Comparison of ENCODE assay signal across 12 cellular contexts in genomic region chr1:40267767-40268187, GRCh38. TPM values are rescaled to one million over a fixed set of nuclear protein-coding genes. Genes with fewer than 3 reads are reported as not detected.
DNase-seq lines count a peak whose midpoint lies in the region; ATAC-seq and TF ChIP-seq lines count a peak whose summit lies in the region.
"Had no signal": no experiment of that assay in that cellular context is flagged by ENCODE, and none has a peak within 500 bp of the region (broad histone marks: within the 10 kb centered on the region; RNA-seq: fewer than 3 reads in every experiment).

No MANE protein-coding gene starts in this region.

- H3K4me1 Mint-ChIP-seq in stimulated activated naive B cell treated with anti-CD40 and anti-IgM and Interleukin-4, amounts not matched to agents 10 μg/mL and 1 μg/mL and 100 μg/mL, for 72 hours: peaks cover 11 to 13% of the 10 kb centered on the region in 2 donors
- peaks cover 7 to 11% of the 10 kb centered on the region in 2 donors for H3K4me1 Mint-ChIP-seq in natural killer cell

- no peaks in the 10 kb centered on the region for H3K9me3 Mint-ChIP-seq in stimulated activated naive B cell treated with anti-CD40 and anti-IgM and Interleukin-4, amounts not matched to agents 10 μg/mL and 1 μg/mL and 100 μg/mL, for 72 hours
- no peaks in the 10 kb centered on the region for H3K9me3 Mint-ChIP-seq in natural killer cell

- no peaks in the 10 kb centered on the region for H3K9me3 ChIP-seq in adrenal gland (replicated peaks in 1 of 3)

- intact Hi-C loops in adrenal gland (cut with DNase I) (no loop called here), natural killer cell (cut with micrococcal nuclease) (no loop called here)

- H3K36me3 ChIP-seq in adrenal gland (replicated peaks in 1 of 2): peaks cover 0 to 48% of the 10 kb centered on the region in 2 donors

- peak overlapping the region in 4 of 5 donors; percentile 42 to 86 (median 52) for H3K27ac ChIP-seq in adrenal gland
- no peak overlapping the region for H3K27ac ChIP-seq in foreskin keratinocyte

- TF ChIP-seq CTCF in adrenal gland (IDR thresholded peaks at IDR 0.05) (no peak), foreskin keratinocyte (conservative IDR thresholded peaks at IDR 0.05) (no peak), retinal pigment epithelial cell (conservative IDR thresholded peaks at IDR 0.05; ENCODE audit: low read depth, low read length) (no peak), natural killer cell (IDR thresholded peaks at IDR 0.05) (no peak)

- no peak overlapping the region for H3K4me3 ChIP-seq in adrenal gland
- H3K4me3 ChIP-seq in retinal pigment epithelial cell (ENCODE audit: low read length): no peak overlapping the region

- 23 to 48% (median 33%) methylated on average over 2 of the region's 2 CpGs for WGBS in adrenal gland, 4 donors

- peaks cover 29 to 38% of the 10 kb centered on the region in 2 donors for H3K36me3 Mint-ChIP-seq in stimulated activated naive B cell treated with anti-CD40 and anti-IgM and Interleukin-4, amounts not matched to agents 10 μg/mL and 1 μg/mL and 100 μg/mL, for 72 hours
- peaks cover 12% of the 10 kb centered on the region for H3K36me3 Mint-ChIP-seq in natural killer cell

- ATAC-seq in foreskin keratinocyte (peak; percentile 65), natural killer cell (no peak)
- no peak for ATAC-seq in stimulated activated naive B cell treated with anti-CD40 and anti-IgM and Interleukin-4, amounts not matched to agents 10 μg/mL and 1 μg/mL and 100 μg/mL, for 72 hours (replicated peaks)

- peak; percentile 75 for DNase-seq in GM03348 (ENCODE audit: low spot score)
- peak in 5 of 7 donors; percentile 28 to 57 (median 48) for DNase-seq in adrenal gland
- DNase-seq in foreskin keratinocyte: peak; percentile 75 to 77
- peak; percentile 91 for DNase-seq in retinal pigment epithelial cell (ENCODE audit: low read depth)
- no peak for DNase-seq in stimulated activated naive B cell treated with anti-CD40 and anti-IgM and Interleukin-4, amounts not matched to agents 10 μg/mL and 1 μg/mL and 100 μg/mL, for 72 hours
- no peak for DNase-seq in NCI-H1417 (lab: John Stamatoyannopoulos, UW)
- no peak for DNase-seq in natural killer cell
- DNase-seq in HPDE6-E6E7 (ENCODE audit: extremely low spot score): no peak
- DNase-seq: DND-41; effector memory CD4-positive, alpha-beta T cell had no signal

- H3K27me3 ChIP-seq in adrenal gland (no peaks in the 10 kb centered on the region), foreskin keratinocyte (no peaks in the 10 kb centered on the region)

- TF ChIP-seq POLR2A in adrenal gland (IDR thresholded peaks at IDR 0.05): no peak

- H3K4me3 Mint-ChIP-seq in stimulated activated naive B cell treated with anti-CD40 and anti-IgM and Interleukin-4, amounts not matched to agents 10 μg/mL and 1 μg/mL and 100 μg/mL, for 72 hours: no peak overlapping the region
- H3K4me3 Mint-ChIP-seq in natural killer cell: no peak overlapping the region

- H3K27me3 Mint-ChIP-seq in stimulated activated naive B cell treated with anti-CD40 and anti-IgM and Interleukin-4, amounts not matched to agents 10 μg/mL and 1 μg/mL and 100 μg/mL, for 72 hours: no peaks in the 10 kb centered on the region
- no peaks in the 10 kb centered on the region for H3K27me3 Mint-ChIP-seq in natural killer cell (ENCODE audit: low read depth in 2 of 2)

- H3K27ac Mint-ChIP-seq in stimulated activated naive B cell treated with anti-CD40 and anti-IgM and Interleukin-4, amounts not matched to agents 10 μg/mL and 1 μg/mL and 100 μg/mL, for 72 hours: no peak overlapping the region
- H3K27ac Mint-ChIP-seq in natural killer cell: no peak overlapping the region

- H3K4me1 ChIP-seq in adrenal gland (replicated peaks in 1 of 2) (peaks cover 17 to 31% of the 10 kb centered on the region in 2 donors), foreskin keratinocyte (peaks cover 27% of the 10 kb centered on the region)

RNA-seq across cellular contexts. Expression of gene ZMPSTE24, which starts 9.7 kb away (rescaled TPM):
- total RNA-seq in adrenal gland (10 to 100 TPM; 36.1 to 60.8 (median 42.2) TPM), foreskin keratinocyte (57.3 and 63.1 TPM in 2 replicates), natural killer cell (10 to 100 TPM; 15.3 to 19.5 (median 19.3) TPM)
- polyA plus RNA-seq in adrenal gland (100 to 1,000 TPM in 1 of 3 donors, 10 to 100 TPM in 2; 14.2 to 100 (median 21.5) TPM), foreskin keratinocyte (22.4 and 29.7 TPM in 2 replicates)

RNA-seq across cellular contexts. Expression of gene TMCO2, which starts 20.0 kb away (rescaled TPM):
- total RNA-seq in adrenal gland (not detected), foreskin keratinocyte (not detected in 2 replicates), natural killer cell (not detected)
- polyA plus RNA-seq in adrenal gland (not detected), foreskin keratinocyte (0.10 TPM in 1 of 2 replicates, not detected in the other)
- total RNA-seq: activated CD8-positive, alpha-beta memory T cell treated with anti-CD3 and anti-CD28 coated beads for 36 hours; mononuclear cell had no signal

RNA-seq across cellular contexts. Expression of gene COL9A2, which starts 49.3 kb away (rescaled TPM):
- total RNA-seq in adrenal gland (10 to 100 TPM in 1 of 8 donors, 1 to 10 TPM in 7; 2.7 to 22.8 (median 5.4) TPM), foreskin keratinocyte (22.6 and 40.3 TPM in 2 replicates), natural killer cell (1 to 10 TPM; 2.4 to 2.6 (median 2.5) TPM)
- polyA plus RNA-seq in adrenal gland (10 to 100 TPM in 2 of 3 donors, under 1 TPM in 1; 0.35 to 12.6 (median 12.2) TPM), foreskin keratinocyte (26.6 and 48.6 TPM in 2 replicates)

Comparison
In these comparisons a context has a peak if more than half of its experiments do, and no peak if none do; other contexts are left out.
1. DNase-seq: peak in GM03348 (single experiment), adrenal gland (5 of 7), foreskin keratinocyte (2 of 2) and retinal pigment epithelial cell (single experiment); none in stimulated activated naive B cell treated with anti-CD40 and anti-IgM and Interleukin-4, amounts not matched to agents 10 μg/mL and 1 μg/mL and 100 μg/mL, for 72 hours (single experiment), NCI-H1417 (0 of 3), natural killer cell (single experiment) and HPDE6-E6E7 (single experiment).